In the genomic region with DNA sequence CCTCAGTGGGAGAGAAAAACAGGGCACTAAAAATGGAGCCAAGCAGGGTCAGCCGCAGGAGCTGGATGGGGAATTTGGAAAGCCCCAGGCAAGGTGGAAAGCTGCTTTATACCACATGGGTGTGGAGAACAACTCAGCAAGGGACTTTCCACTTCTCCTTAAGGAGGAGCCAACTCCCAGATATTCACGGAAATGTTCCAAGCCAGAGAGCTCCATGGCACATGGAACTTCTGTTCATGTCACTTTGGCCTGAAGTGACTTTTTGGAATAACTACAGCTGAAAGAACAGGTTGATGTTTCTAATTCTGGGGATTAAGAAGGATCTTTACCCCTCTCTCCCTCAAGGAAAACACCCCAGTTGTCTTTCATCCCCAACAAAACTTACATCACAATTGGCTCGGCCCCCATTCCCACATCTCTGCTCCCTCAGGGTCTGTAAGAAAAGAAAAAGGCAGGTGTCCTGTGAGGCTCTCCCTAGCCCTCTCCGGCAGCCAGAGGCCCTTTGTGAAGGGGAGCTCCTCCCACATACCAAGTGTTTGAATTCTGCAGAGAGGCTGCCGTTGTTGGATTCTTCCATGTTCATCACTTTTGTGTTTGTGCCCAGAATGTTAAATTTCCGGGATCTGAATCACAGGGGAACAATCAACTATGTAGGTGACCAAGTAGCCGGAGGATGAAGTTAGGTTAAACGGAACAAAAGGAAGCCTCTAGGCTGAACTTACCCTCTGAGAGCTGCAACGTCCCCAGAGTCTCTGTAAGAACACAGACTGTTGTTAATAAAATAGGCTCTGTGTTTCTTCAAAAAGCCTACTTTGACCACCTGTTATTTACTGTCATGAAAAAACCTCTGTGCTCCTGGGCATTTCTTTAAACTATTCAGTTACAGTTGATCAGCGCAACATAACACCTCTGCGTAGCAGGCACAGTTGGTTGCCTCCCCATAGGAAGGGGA, we compare ENCODE assay signal across 8 cellular contexts. TPM values are rescaled to one million over a fixed set of nuclear protein-coding genes. Genes with fewer than 3 reads are reported as not detected.
DNase-seq lines count a peak whose midpoint lies in the region; ATAC-seq and TF ChIP-seq lines count a peak whose summit lies in the region.

No MANE protein-coding gene starts in this region.

- TF ChIP-seq CTCF in Calu3 (IDR thresholded peaks at IDR 0.05; ENCODE audit: unreplicated experiment) (no peak), epithelial cell of proximal tubule (conservative IDR thresholded peaks at IDR 0.05; ENCODE audit: low read depth, low read length) (no peak), nephron progenitor cell (IDR thresholded peaks at IDR 0.05) (no peak)

- H3K27ac Mint-ChIP-seq in Calu3 (ENCODE audit: unreplicated experiment) (peak overlapping the region; percentile 69), nephron progenitor cell (peak overlapping the region; percentile 79)

- no TSS peak for BruUV-seq in Calu3 (replicated peaks; lab: Mats Ljungman, UMichigan)

- H3K36me3 Mint-ChIP-seq in Calu3 (ENCODE audit: insufficient read depth, unreplicated experiment) (peaks cover 73% of the 10 kb centered on the region), nephron progenitor cell (ENCODE audit: low read depth) (peaks cover 43% of the 10 kb centered on the region)

- H3K27me3 Mint-ChIP-seq in Calu3 (ENCODE audit: unreplicated experiment) = no peaks in the 10 kb centered on the region
- H3K27me3 Mint-ChIP-seq in nephron progenitor cell (ENCODE audit: low read depth, poor library complexity) = no peaks in the 10 kb centered on the region

- no peak overlapping the region for H3K4me3 Mint-ChIP-seq in Calu3 (ENCODE audit: low read depth, unreplicated experiment)
- no peak overlapping the region for H3K4me3 Mint-ChIP-seq in nephron progenitor cell

- DNase-seq in Calu3 (peak; percentile 35), NCI-H69 (lab: John Stamatoyannopoulos, UW) (peak; percentile 64), epithelial cell of proximal tubule (ENCODE audit: low read depth) (peak; percentile 69), nephron progenitor cell (no peak), NCI-H345 (lab: John Stamatoyannopoulos, UW) (no peak), SKM-1 treated with dmso at 0.1 percent for 144 hours (lab: John Stamatoyannopoulos, UW; ENCODE audit: unreplicated experiment) (no peak)
- no peak for DNase-seq in activated CD8-positive, alpha-beta memory T cell treated with anti-CD3 and anti-CD28 coated beads for 24 hours

- intact Hi-C loops in Calu3 (cut with micrococcal nuclease; ENCODE audit: unreplicated experiment) = no loop called here

- H3K4me3 ChIP-seq in epithelial cell of proximal tubule (ENCODE audit: low read depth, low read length) = no peak overlapping the region

- H3K9me3 Mint-ChIP-seq in Calu3 (ENCODE audit: low read depth, unreplicated experiment) (no peaks in the 10 kb centered on the region), nephron progenitor cell (no peaks in the 10 kb centered on the region)

- CTCF ChIA-PET in Calu3 (lab: Charles Lee) = interaction anchor here (1.7 kb wide), 1 partner anchor 74 kb away, joined by 10 read pairs; no protein-coding TSS in a partner anchor

- H3K4me1 Mint-ChIP-seq in Calu3 (ENCODE audit: low read depth, unreplicated experiment) = peaks cover 12% of the 10 kb centered on the region
- peaks cover 17% of the 10 kb centered on the region for H3K4me1 Mint-ChIP-seq in nephron progenitor cell

- no peak for ATAC-seq in GM19351 (IDR thresholded peaks at IDR 0.05; ENCODE audit: unreplicated experiment)

RNA-seq across cellular contexts. Expression of gene STAT5A, which starts 41.0 kb away (rescaled TPM):
- total RNA-seq in Calu3 (2022) (3.1 and 3.9 TPM in 2 replicates), epithelial cell of proximal tubule (10.9 and 11.3 TPM in 2 replicates)

RNA-seq across cellular contexts. Expression of gene STAT5B, which starts 53.1 kb away (rescaled TPM):
- total RNA-seq in Calu3 (2022) = 45.4 and 45.8 TPM in 2 replicates
- total RNA-seq in epithelial cell of proximal tubule = 16.0 and 19.5 TPM in 2 replicates

RNA-seq across cellular contexts. Expression of gene STAT3, which starts 58.9 kb away (rescaled TPM):
- total RNA-seq in Calu3 (2022) (183 and 196 TPM in 2 replicates), epithelial cell of proximal tubule (63.0 and 82.0 TPM in 2 replicates)

Comparison
In these comparisons a context has a peak if more than half of its experiments do, and no peak if none do; other contexts are left out.
1. DNase-seq: peak in Calu3 (single experiment), NCI-H69 (single experiment) and epithelial cell of proximal tubule (single experiment); none in nephron progenitor cell (single experiment), NCI-H345 (single experiment), SKM-1 treated with dmso at 0.1 percent for 144 hours (single experiment) and activated CD8-positive, alpha-beta memory T cell treated with anti-CD3 and anti-CD28 coated beads for 24 hours (single experiment).